25 cellular contexts compared by ENCODE assay signal in the genomic region with DNA sequence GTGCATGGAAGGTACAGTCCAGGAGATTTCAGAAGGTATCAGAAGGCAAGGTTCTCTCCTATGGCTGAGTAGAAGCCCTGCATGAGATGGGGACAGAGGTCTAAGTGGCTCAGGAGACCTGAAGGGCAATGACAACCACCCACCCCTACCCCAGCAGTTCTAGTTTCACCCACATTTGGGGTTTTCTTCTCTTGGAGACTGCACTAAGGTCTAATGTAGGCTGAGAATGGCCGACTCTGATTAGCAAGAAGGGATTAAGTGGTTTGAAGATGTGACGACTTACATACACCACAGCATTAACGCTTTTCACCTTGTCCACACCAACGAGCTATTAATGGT.
"Had no signal": no experiment of that assay in that cellular context is flagged by ENCODE, and none has a peak within 500 bp of the region (broad histone marks: within the 10 kb centered on the region; RNA-seq: fewer than 3 reads in every experiment).

No MANE protein-coding gene starts in this region.

- H3K4me1 Mint-ChIP-seq: naive B cell; natural killer cell; nephron; stimulated activated effector memory CD8-positive, alpha-beta T cell treated with anti-CD3 and anti-CD28 coated beads, Interleukin-12 subunit alpha, Interleukin-12 subunit beta, amount 100 ng/mL, for 72 hours; stimulated activated naive B cell treated with anti-CD40 and anti-IgM and Interleukin-4, amounts not matched to agents 10 μg/mL and 1 μg/mL and 100 μg/mL, for 72 hours had no signal

- H3K9me3 ChIP-seq: neutrophil, pancreas, psoas muscle, stomach, thoracic aorta, thyroid gland, tibial nerve, upper lobe of left lung, vagina had no signal

- H3K27me3 Mint-ChIP-seq: naive B cell; stimulated activated naive B cell treated with anti-CD40 and anti-IgM and Interleukin-4, amounts not matched to agents 10 μg/mL and 1 μg/mL and 100 μg/mL, for 72 hours; stimulated activated naive CD8-positive, alpha-beta T cell treated with anti-CD3 and anti-CD28 coated beads, Interleukin-15, Interleukin-2, amounts not matched to agents 100 ng/mL and 50 ng/mL, for 24 hours had no signal

- H3K4me1 ChIP-seq: pancreas, psoas muscle, thyroid gland, upper lobe of left lung, vagina had no signal

- DNase-seq: naive B cell; natural killer cell; nucleus accumbens; pancreas; psoas muscle; right cardiac atrium; stimulated activated CD4-positive, alpha-beta T cell treated with anti-CD3 and anti-CD28 coated beads, Interleukin-15, amount 100 ng/mL, for 24 hours; stimulated activated CD4-positive, alpha-beta T cell treated with anti-CD3 and anti-CD28 coated beads, Interleukin-2, amount 100 ng/mL, for 24 hours; stimulated activated CD4-positive, alpha-beta T cell treated with anti-CD3 and anti-CD28 coated beads, Interleukin-2, amount 100 ng/mL, for 48 hours; stimulated activated CD4-positive, alpha-beta T cell treated with anti-CD3 and anti-CD28 coated beads, Interleukin-4, amount 100 ng/mL, for 24 hours; stimulated activated naive B cell treated with anti-CD40 and anti-IgM and Interleukin-4, amounts not matched to agents 10 μg/mL and 1 μg/mL and 100 μg/mL, for 72 hours; stimulated activated naive CD4-positive, alpha-beta T cell treated with Interleukin-2 at 50 U/mL for 16 hours; stomach; thyroid gland; trophoblast cell; upper lobe of left lung had no signal

- ATAC-seq: natural killer cell; pancreas; psoas muscle; right cardiac atrium; stimulated activated effector memory CD8-positive, alpha-beta T cell treated with anti-CD3 and anti-CD28 coated beads, Interleukin-12 subunit alpha, Interleukin-12 subunit beta, amount 100 ng/mL, for 72 hours had no signal

- H3K9me3 Mint-ChIP-seq: nephron had no signal

- H3K27me3 ChIP-seq: neutrophil, pancreas, stomach, thyroid gland, tibial nerve, upper lobe of left lung, vagina had no signal

- H3K27ac Mint-ChIP-seq: naive B cell; natural killer cell; nephron; stimulated activated effector memory CD8-positive, alpha-beta T cell treated with anti-CD3 and anti-CD28 coated beads, Interleukin-12 subunit alpha, Interleukin-12 subunit beta, amount 100 ng/mL, for 72 hours; stimulated activated naive B cell treated with anti-CD40 and anti-IgM and Interleukin-4, amounts not matched to agents 10 μg/mL and 1 μg/mL and 100 μg/mL, for 72 hours; stimulated activated naive CD8-positive, alpha-beta T cell treated with anti-CD3 and anti-CD28 coated beads, Interleukin-15, Interleukin-2, amounts not matched to agents 100 ng/mL and 50 ng/mL, for 24 hours had no signal

- H3K4me3 ChIP-seq: pancreas, psoas muscle, skin epidermis, stomach, thoracic aorta, thyroid gland, tibial nerve, upper lobe of left lung, vagina had no signal

- H3K36me3 ChIP-seq: neutrophil, pancreas, stomach, thoracic aorta, thyroid gland, tibial nerve, upper lobe of left lung, vagina had no signal

- H3K36me3 Mint-ChIP-seq: naive B cell; natural killer cell; stimulated activated effector memory CD8-positive, alpha-beta T cell treated with anti-CD3 and anti-CD28 coated beads, Interleukin-12 subunit alpha, Interleukin-12 subunit beta, amount 100 ng/mL, for 72 hours; stimulated activated naive B cell treated with anti-CD40 and anti-IgM and Interleukin-4, amounts not matched to agents 10 μg/mL and 1 μg/mL and 100 μg/mL, for 72 hours had no signal

- FAIRE-seq: pancreas, urothelium cell line had no signal

- H3K4me3 Mint-ChIP-seq: naive B cell; natural killer cell; nephron; stimulated activated effector memory CD8-positive, alpha-beta T cell treated with anti-CD3 and anti-CD28 coated beads, Interleukin-12 subunit alpha, Interleukin-12 subunit beta, amount 100 ng/mL, for 72 hours; stimulated activated naive B cell treated with anti-CD40 and anti-IgM and Interleukin-4, amounts not matched to agents 10 μg/mL and 1 μg/mL and 100 μg/mL, for 72 hours; stimulated activated naive CD8-positive, alpha-beta T cell treated with anti-CD3 and anti-CD28 coated beads, Interleukin-15, Interleukin-2, amounts not matched to agents 100 ng/mL and 50 ng/mL, for 24 hours had no signal

- H3K27ac ChIP-seq: neutrophil, pancreas, psoas muscle, skin epidermis, stomach, thoracic aorta, thyroid gland, upper lobe of left lung, vagina had no signal
